17 cellular contexts compared by ENCODE assay signal in genomic region chr1:175363046-175363445, GRCh38.
DNase-seq lines count a peak whose midpoint lies in the region; ATAC-seq and TF ChIP-seq lines count a peak whose summit lies in the region.
"Had no signal": no experiment of that assay in that cellular context is flagged by ENCODE, and none has a peak within 500 bp of the region (broad histone marks: within the 10 kb centered on the region; RNA-seq: fewer than 3 reads in every experiment).

No MANE protein-coding gene starts in this region.

- H3K27ac ChIP-seq in RWPE2 (ENCODE audit: poor library complexity, severe bottlenecking), result no peak overlapping the region

- no peaks in the 10 kb centered on the region for H3K9me3 ChIP-seq in RWPE2 (ENCODE audit: severe bottlenecking)
- H3K9me3 ChIP-seq: MG63 had no signal

- H3K4me1 ChIP-seq in RWPE2 (ENCODE audit: insufficient read depth, poor library complexity, severe bottlenecking), result no peaks in the 10 kb centered on the region

- no peak for TF ChIP-seq CTCF in RWPE2 (IDR thresholded peaks at IDR 0.05; ENCODE audit: poor library complexity, severe bottlenecking)
- TF ChIP-seq CTCF in epithelial cell of esophagus (IDR thresholded peaks at IDR 0.05; ENCODE audit: insufficient read depth, low read depth, low read length, missing control alignments), result no peak

- H3K4me3 ChIP-seq in RWPE2 (ENCODE audit: severe bottlenecking) (no peak overlapping the region), epithelial cell of esophagus (ENCODE audit: low read length) (no peak overlapping the region)
- H3K4me3 ChIP-seq: MG63 had no signal

- no peak for DNase-seq in RWPE2 (ENCODE audit: low spot score)
- peak; percentile 57 for DNase-seq in epithelial cell of esophagus (ENCODE audit: low read depth)
- no peak for DNase-seq in NCI-H446 (lab: John Stamatoyannopoulos, UW)
- DNase-seq in T-helper 2 cell, result no peak
- no peak for DNase-seq in HT-29 (ENCODE audit: low spot score)
- DNase-seq: CD4-positive, CD25-positive, alpha-beta regulatory T cell; COR-L47; DMS 273 treated with DMSO at 0.1 percent for 48 hours; Kasumi-1; MG63; NCI-H1417 treated with DMSO at 0.1 percent for 48 hours; NCI-H187; NCI-H2107; NCI-H510A; SHP77 had no signal

- peaks cover 3% of the 10 kb centered on the region for H3K27me3 ChIP-seq in RWPE2 (ENCODE audit: insufficient read depth, poor library complexity, severe bottlenecking)

- ATAC-seq in GM19468 (IDR thresholded peaks at IDR 0.05; ENCODE audit: extremely low read depth, unreplicated experiment), result peak; percentile 24
- peak; percentile 53; the same call in 2 of the 3 replicates for ATAC-seq in RWPE2 (ENCODE audit: low read depth)
- no peak for ATAC-seq in HG03460 (IDR thresholded peaks at IDR 0.05; ENCODE audit: unreplicated experiment)

- H3K36me3 ChIP-seq in RWPE2 (ENCODE audit: low read depth), result no peaks in the 10 kb centered on the region
- H3K36me3 ChIP-seq: MG63 had no signal
